ENCODE assay signal across 22 cellular contexts in genomic region chr3:151615464-151615863, GRCh38.
DNase-seq lines count a peak whose midpoint lies in the region; ATAC-seq, FAIRE-seq and TF ChIP-seq lines count a peak whose summit lies in the region.
"Had no signal": no experiment of that assay in that cellular context is flagged by ENCODE, and none has a peak within 500 bp of the region (broad histone marks: within the 10 kb centered on the region; RNA-seq: fewer than 3 reads in every experiment).

No MANE protein-coding gene starts in this region.

- no peaks in the 10 kb centered on the region for H3K36me3 Mint-ChIP-seq in activated CD4-positive, alpha-beta T cell treated with anti-CD3 and anti-CD28 coated beads, Interleukin-2, amount 10 ng/mL, durations not matched to agents 7 days and 5 days (ENCODE audit: low read depth)
- H3K36me3 Mint-ChIP-seq in mesothelial cell of epicardium (no peaks in the 10 kb centered on the region), chondrocyte (ENCODE audit: low read depth) (no peaks in the 10 kb centered on the region)
- H3K36me3 Mint-ChIP-seq: CD4-positive, alpha-beta memory T cell had no signal

- no peaks in the 10 kb centered on the region for H3K4me1 ChIP-seq in right lobe of liver
- H3K4me1 ChIP-seq in effector memory CD4-positive, alpha-beta T cell (ENCODE audit: control insufficient read depth, insufficient read depth, low read length, poor library complexity, severe bottlenecking): no peaks in the 10 kb centered on the region
- H3K4me1 ChIP-seq: HAP-1 had no signal

- no peaks in the 10 kb centered on the region for H3K36me3 ChIP-seq in right lobe of liver
- no peaks in the 10 kb centered on the region for H3K36me3 ChIP-seq in effector memory CD4-positive, alpha-beta T cell (ENCODE audit: control insufficient read depth, insufficient read depth, low read length)
- H3K36me3 ChIP-seq: HAP-1 had no signal

- 66% methylated on average over 4 of the region's 4 CpGs for WGBS in right lobe of liver (ENCODE audit: insufficient coverage, low coverage, low lambda C conversion rate, missing lambda C conversion rate)

- CTCF ChIA-PET in activated CD4-positive, alpha-beta T cell treated with anti-CD3 and anti-CD28 coated beads, Interleukin-2, amount 10 ng/mL, durations not matched to agents 7 days and 5 days (lab: Charles Lee): interaction anchor here (1.0 kb wide), 1 partner anchor 32 kb away, joined by 3 read pairs; no protein-coding TSS in a partner anchor

- H3K9me3 ChIP-seq in right lobe of liver: no peaks in the 10 kb centered on the region
- no peaks in the 10 kb centered on the region for H3K9me3 ChIP-seq in effector memory CD4-positive, alpha-beta T cell (ENCODE audit: control insufficient read depth, low read length)
- H3K9me3 ChIP-seq: HAP-1 had no signal

- H3K4me1 Mint-ChIP-seq in activated CD4-positive, alpha-beta T cell treated with anti-CD3 and anti-CD28 coated beads, Interleukin-2, amount 10 ng/mL, durations not matched to agents 7 days and 5 days: no peaks in the 10 kb centered on the region
- H3K4me1 Mint-ChIP-seq in mesothelial cell of epicardium (peaks cover 4% of the 10 kb centered on the region), chondrocyte (ENCODE audit: low read depth) (peaks cover 4% of the 10 kb centered on the region)
- H3K4me1 Mint-ChIP-seq: CD4-positive, alpha-beta memory T cell had no signal

- intact Hi-C loops in right lobe of liver (cut with DNase I): no loop called here

- H3K4me3 ChIP-seq in right lobe of liver: no peak overlapping the region
- no peak overlapping the region for H3K4me3 ChIP-seq in effector memory CD4-positive, alpha-beta T cell (ENCODE audit: insufficient read depth, low read depth, low read length, poor library complexity, severe bottlenecking)
- H3K4me3 ChIP-seq: HAP-1 had no signal

- peaks cover 2% of the 10 kb centered on the region for H3K27me3 Mint-ChIP-seq in activated CD4-positive, alpha-beta T cell treated with anti-CD3 and anti-CD28 coated beads, Interleukin-2, amount 10 ng/mL, durations not matched to agents 7 days and 5 days
- H3K27me3 Mint-ChIP-seq in mesothelial cell of epicardium (ENCODE audit: low read depth): no peaks in the 10 kb centered on the region
- peaks cover 2% of the 10 kb centered on the region for H3K27me3 Mint-ChIP-seq in chondrocyte (ENCODE audit: low read depth)

- no peak for ATAC-seq in right lobe of liver

- H3K9me3 Mint-ChIP-seq in activated CD4-positive, alpha-beta T cell treated with anti-CD3 and anti-CD28 coated beads, Interleukin-2, amount 10 ng/mL, durations not matched to agents 7 days and 5 days: no peaks in the 10 kb centered on the region
- H3K9me3 Mint-ChIP-seq in mesothelial cell of epicardium: peaks cover 4% of the 10 kb centered on the region
- no peaks in the 10 kb centered on the region for H3K9me3 Mint-ChIP-seq in chondrocyte (ENCODE audit: low read depth)
- H3K9me3 Mint-ChIP-seq: HFFc6 had no signal

- no peaks in the 10 kb centered on the region for H3K27me3 ChIP-seq in right lobe of liver
- no peaks in the 10 kb centered on the region for H3K27me3 ChIP-seq in effector memory CD4-positive, alpha-beta T cell (replicated peaks; ENCODE audit: control insufficient read depth, insufficient read depth, low read length, poor library complexity, severe bottlenecking)

- no peak for TF ChIP-seq CTCF in mesothelial cell of epicardium (IDR thresholded peaks at IDR 0.05; ENCODE audit: unreplicated experiment)
- TF ChIP-seq CTCF in right lobe of liver (IDR thresholded peaks at IDR 0.05): no peak
- TF ChIP-seq CTCF in chondrocyte (IDR thresholded peaks at IDR 0.05): no peak

- POLR2A ChIA-PET in activated CD4-positive, alpha-beta T cell treated with anti-CD3 and anti-CD28 coated beads, Interleukin-2, amount 10 ng/mL, durations not matched to agents 7 days and 5 days (lab: Charles Lee): no interaction called here

- no peak overlapping the region for H3K4me3 Mint-ChIP-seq in activated CD4-positive, alpha-beta T cell treated with anti-CD3 and anti-CD28 coated beads, Interleukin-2, amount 10 ng/mL, durations not matched to agents 7 days and 5 days
- no peak overlapping the region for H3K4me3 Mint-ChIP-seq in mesothelial cell of epicardium
- no peak overlapping the region for H3K4me3 Mint-ChIP-seq in chondrocyte (ENCODE audit: unreplicated experiment)
- H3K4me3 Mint-ChIP-seq: CD4-positive, alpha-beta memory T cell; HFFc6 had no signal

- no peak for DNase-seq in activated CD4-positive, alpha-beta T cell treated with anti-CD3 and anti-CD28 coated beads, Interleukin-2, amount 10 ng/mL, durations not matched to agents 7 days and 5 days
- no peak for DNase-seq in activated CD4-positive, alpha-beta T cell treated with anti-CD3 and anti-CD28 coated beads for 4 hours
- DNase-seq in mesothelial cell of epicardium (ENCODE audit: low spot score in 2 of 2, unreplicated experiment in 2 of 2) (no peak), right lobe of liver (no peak), chondrocyte (ENCODE audit: low spot score) (no peak), AG08396 (ENCODE audit: low spot score) (no peak)
- no peak for DNase-seq in effector memory CD4-positive, alpha-beta T cell
- DNase-seq: ACHN; C1 segment of cervical spinal cord; Calu3; CD4-positive, alpha-beta memory T cell; COR-L47; DMS53; DMS79 treated with DMSO at 0.1 percent for 48 hours; GOT3; HFFc6 had no signal

- H3K27ac ChIP-seq in right lobe of liver: no peak overlapping the region
- H3K27ac ChIP-seq in effector memory CD4-positive, alpha-beta T cell (ENCODE audit: insufficient read depth, low read length, poor library complexity, severe bottlenecking): no peak overlapping the region
- H3K27ac ChIP-seq: 22Rv1 had no signal

- no peak for TF ChIP-seq POLR2A in right lobe of liver (IDR thresholded peaks at IDR 0.05)

- peak; percentile 97 for FAIRE-seq in endometrium (lab: Jason Lieb, UNC)
- FAIRE-seq: A204.1, GM12892, H54 had no signal

- peak overlapping the region; percentile 47 for H3K27ac Mint-ChIP-seq in activated CD4-positive, alpha-beta T cell treated with anti-CD3 and anti-CD28 coated beads, Interleukin-2, amount 10 ng/mL, durations not matched to agents 7 days and 5 days
- H3K27ac Mint-ChIP-seq in mesothelial cell of epicardium: peak overlapping the region; percentile 5
- no peak overlapping the region for H3K27ac Mint-ChIP-seq in chondrocyte (ENCODE audit: unreplicated experiment)
- H3K27ac Mint-ChIP-seq: HFFc6 had no signal
